Comparison of ENCODE assay signal across 36 cellular contexts in genomic region chr1:182418929-182419328, GRCh38. TPM values are rescaled to one million over a fixed set of nuclear protein-coding genes. Genes with fewer than 3 reads are reported as not detected.
"Had no signal": no experiment of that assay in that cellular context is flagged by ENCODE, and none has a peak within 500 bp of the region (broad histone marks: within the 10 kb centered on the region; RNA-seq: fewer than 3 reads in every experiment).

No MANE protein-coding gene starts in this region.

- H3K4me3 Mint-ChIP-seq: activated B cell treated with CpG ODN at 0.5 μM for 24 hours; activated CD4-positive, alpha-beta memory T cell treated with anti-CD3 and anti-CD28 coated beads for 36 hours; activated CD4-positive, alpha-beta T cell treated with anti-CD3 and anti-CD28 coated beads, Interleukin-2, amount 10 ng/mL, durations not matched to agents 24 days and 14 days; activated CD8-positive, alpha-beta T cell treated with anti-CD3 and anti-CD28 coated beads for 36 hours; activated naive CD4-positive, alpha-beta T cell treated with anti-CD3 and anti-CD28 coated beads, Interleukin-2, amount 10 ng/mL, durations not matched to agents 7 days and 5 days; activated naive CD4-positive, alpha-beta T cell treated with anti-CD3 and anti-CD28 coated beads, Interleukin-2, amount 50 U/mL, for 24 hours; activated naive CD8-positive, alpha-beta T cell; activated naive CD8-positive, alpha-beta T cell treated with anti-CD3 and anti-CD28 coated beads, Interleukin-2, amount 10 ng/mL, durations not matched to agents 7 days and 5 days; activated naive CD8-positive, alpha-beta T cell treated with anti-CD3 and anti-CD28 coated beads, Interleukin-2, amount 50 U/mL, for 24 hours; activated T-cell treated with anti-CD3 and anti-CD28 coated beads, Interleukin-2, amount 50 U/mL, for 24 hours; brain; central memory CD8-positive, alpha-beta T cell; T-helper 1 cell treated with Interleukin-12 subunit alpha and Interleukin-12 subunit beta and Interleukin-4 antibody, amounts not matched to agents 30 μg/mL and 1 μg/mL, for 36 hours; T-helper 2 cell treated with Interferon-gamma antibody and Interleukin-4, amounts not matched to agents 5 μg/mL and 100 μg/mL, for 36 hours had no signal

- H3K27me3 ChIP-seq: ascending aorta, cardiac muscle cell had no signal

- H3K4me1 Mint-ChIP-seq: activated B cell treated with CpG ODN at 0.5 μM for 24 hours; activated naive CD4-positive, alpha-beta T cell treated with anti-CD3 and anti-CD28 coated beads, Interleukin-2, amount 50 U/mL, for 24 hours; activated naive CD8-positive, alpha-beta T cell treated with anti-CD3 and anti-CD28 coated beads, Interleukin-2, amount 50 U/mL, for 24 hours; brain; central memory CD8-positive, alpha-beta T cell had no signal

- H3K9me3 ChIP-seq: ascending aorta had no signal

- H3K9me3 Mint-ChIP-seq: activated CD4-positive, alpha-beta memory T cell treated with anti-CD3 and anti-CD28 coated beads for 36 hours; activated CD4-positive, alpha-beta T cell treated with anti-CD3 and anti-CD28 coated beads, Interleukin-2, amount 10 ng/mL, durations not matched to agents 24 days and 14 days; activated CD8-positive, alpha-beta T cell treated with anti-CD3 and anti-CD28 coated beads for 36 hours; activated naive CD4-positive, alpha-beta T cell treated with anti-CD3 and anti-CD28 coated beads, Interleukin-2, amount 10 ng/mL, durations not matched to agents 7 days and 5 days; activated naive CD4-positive, alpha-beta T cell treated with anti-CD3 and anti-CD28 coated beads, Interleukin-2, amount 50 U/mL, for 24 hours; activated naive CD8-positive, alpha-beta T cell treated with anti-CD3 and anti-CD28 coated beads, Interleukin-2, amount 10 ng/mL, durations not matched to agents 7 days and 5 days; activated naive CD8-positive, alpha-beta T cell treated with anti-CD3 and anti-CD28 coated beads, Interleukin-2, amount 50 U/mL, for 24 hours; activated T-cell treated with anti-CD3 and anti-CD28 coated beads, Interleukin-2, amount 50 U/mL, for 24 hours; activated T-helper 2 cell treated with anti-CD3 and anti-CD28 coated beads, Interferon-gamma antibody, Interleukin-2, Interleukin-4, amounts not matched to agents 10 μg/mL and 5 μg/mL and 100 μg/mL, durations not matched to agents 14 hours and 24 hours and 36 hours; brain; central memory CD8-positive, alpha-beta T cell; T-helper 1 cell treated with Interleukin-12 subunit alpha and Interleukin-12 subunit beta and Interleukin-4 antibody, amounts not matched to agents 30 μg/mL and 1 μg/mL, for 36 hours; T-helper 2 cell treated with Interferon-gamma antibody and Interleukin-4, amounts not matched to agents 5 μg/mL and 100 μg/mL, for 36 hours had no signal

- H3K36me3 Mint-ChIP-seq: activated CD4-positive, alpha-beta memory T cell treated with anti-CD3 and anti-CD28 coated beads for 36 hours; activated naive CD4-positive, alpha-beta T cell treated with anti-CD3 and anti-CD28 coated beads, Interleukin-2, amount 10 ng/mL, durations not matched to agents 7 days and 5 days; activated naive CD4-positive, alpha-beta T cell treated with anti-CD3 and anti-CD28 coated beads, Interleukin-2, amount 50 U/mL, for 24 hours; activated naive CD8-positive, alpha-beta T cell; activated naive CD8-positive, alpha-beta T cell treated with anti-CD3 and anti-CD28 coated beads, Interleukin-2, amount 10 ng/mL, durations not matched to agents 7 days and 5 days; brain had no signal

- ATAC-seq: activated CD8-positive, alpha-beta T cell treated with anti-CD3 and anti-CD28 coated beads for 36 hours; activated naive CD8-positive, alpha-beta T cell treated with anti-CD3 and anti-CD28 coated beads, Interleukin-2, amount 50 U/mL, for 24 hours had no signal

- H3K27ac ChIP-seq: ascending aorta, cardiac muscle cell, VCaP had no signal

- H3K4me1 ChIP-seq: ascending aorta had no signal

- H3K27ac Mint-ChIP-seq: activated B cell treated with CpG ODN at 0.5 μM for 24 hours; activated CD4-positive, alpha-beta memory T cell treated with anti-CD3 and anti-CD28 coated beads for 36 hours; activated CD4-positive, alpha-beta T cell treated with anti-CD3 and anti-CD28 coated beads, Interleukin-2, amount 10 ng/mL, durations not matched to agents 24 days and 14 days; activated CD8-positive, alpha-beta T cell treated with anti-CD3 and anti-CD28 coated beads for 36 hours; activated naive CD4-positive, alpha-beta T cell treated with anti-CD3 and anti-CD28 coated beads, Interleukin-2, amount 10 ng/mL, durations not matched to agents 7 days and 5 days; activated naive CD4-positive, alpha-beta T cell treated with anti-CD3 and anti-CD28 coated beads, Interleukin-2, amount 50 U/mL, for 24 hours; activated naive CD8-positive, alpha-beta T cell; activated naive CD8-positive, alpha-beta T cell treated with anti-CD3 and anti-CD28 coated beads, Interleukin-2, amount 10 ng/mL, durations not matched to agents 7 days and 5 days; activated naive CD8-positive, alpha-beta T cell treated with anti-CD3 and anti-CD28 coated beads, Interleukin-2, amount 50 U/mL, for 24 hours; activated T-cell treated with anti-CD3 and anti-CD28 coated beads, Interleukin-2, amount 50 U/mL, for 24 hours; activated T-helper 2 cell treated with anti-CD3 and anti-CD28 coated beads, Interferon-gamma antibody, Interleukin-2, Interleukin-4, amounts not matched to agents 10 μg/mL and 5 μg/mL and 100 μg/mL, durations not matched to agents 14 hours and 24 hours and 36 hours; brain; T-helper 1 cell treated with Interleukin-12 subunit alpha and Interleukin-12 subunit beta and Interleukin-4 antibody, amounts not matched to agents 30 μg/mL and 1 μg/mL, for 36 hours; T-helper 2 cell treated with Interferon-gamma antibody and Interleukin-4, amounts not matched to agents 5 μg/mL and 100 μg/mL, for 36 hours had no signal

- H3K4me3 ChIP-seq: ascending aorta, cardiac muscle cell had no signal

- DNase-seq: activated B cell treated with CpG ODN at 0.5 μM for 24 hours; activated CD4-positive, alpha-beta memory T cell treated with anti-CD3 and anti-CD28 coated beads for 36 hours; activated CD4-positive, alpha-beta T cell treated with anti-CD3 and anti-CD28 coated beads for 4 hours; activated CD4-positive, alpha-beta T cell treated with anti-CD3 and anti-CD28 coated beads, Interleukin-2, amount 10 ng/mL, durations not matched to agents 24 days and 14 days; activated CD4-positive, alpha-beta T cell treated with anti-CD3 and anti-CD28 coated beads, Interleukin-2, amount 50 U/mL, for 1 hour; activated CD4-positive, alpha-beta T cell treated with anti-CD3 and anti-CD28 coated beads, Interleukin-2, amount 50 U/mL, for 4 hours; activated CD4-positive, CD25-positive, alpha-beta regulatory T cell treated with anti-CD3 and anti-CD28 coated beads, Interleukin-2, amount 50 U/mL, for 72 hours; activated CD8-positive, alpha-beta memory T cell treated with anti-CD3 and anti-CD28 coated beads, Interleukin-2, amount 50 U/mL, for 4 hours; activated CD8-positive, alpha-beta T cell treated with anti-CD3 and anti-CD28 coated beads for 36 hours; activated effector memory CD4-positive, alpha-beta T cell treated with Interleukin-2 at 50 U/mL for 16 hours; activated gamma-delta T cell; activated naive CD4-positive, alpha-beta T cell treated with anti-CD3 and anti-CD28 coated beads, Interleukin-2, amount 10 ng/mL, durations not matched to agents 7 days and 5 days; activated naive CD4-positive, alpha-beta T cell treated with Interleukin-2 at 50 U/mL for 16 hours; activated naive CD8-positive, alpha-beta T cell treated with anti-CD3 and anti-CD28 coated beads, Interleukin-2, amount 10 ng/mL, durations not matched to agents 7 days and 5 days; activated naive CD8-positive, alpha-beta T cell treated with anti-CD3 and anti-CD28 coated beads, Interleukin-2, amount 50 U/mL, for 24 hours; activated T-cell treated with anti-CD3 and anti-CD28 coated beads, Interleukin-2, amount 50 U/mL, for 24 hours; activated T-cell treated with anti-CD3 and anti-CD28 coated beads, Interleukin-2, amount 50 U/mL, for 48 hours; amygdala; anterior cingulate cortex; caudate nucleus; cerebellar nuclear complex; T-helper 1 cell; T-helper 2 cell; T-helper 9 cell had no signal

- H3K36me3 ChIP-seq: ascending aorta, cardiac muscle cell had no signal

RNA-seq across cellular contexts. Expression of gene TEDDM1, which starts 18.5 kb away (rescaled TPM):
- total RNA-seq: activated B cell treated with CpG ODN at 0.5 μM for 24 hours; activated CD4-positive, alpha-beta memory T cell treated with anti-CD3 and anti-CD28 coated beads for 36 hours; activated CD4-positive, alpha-beta T cell treated with anti-CD3 and anti-CD28 coated beads, Interleukin-2, amount 10 ng/mL, durations not matched to agents 24 days and 14 days; activated CD8-positive, alpha-beta memory T cell treated with anti-CD3 and anti-CD28 coated beads for 36 hours; activated CD8-positive, alpha-beta T cell treated with anti-CD3 and anti-CD28 coated beads for 36 hours; activated naive CD8-positive, alpha-beta T cell treated with anti-CD3 and anti-CD28 coated beads, Interleukin-2, amount 10 ng/mL, durations not matched to agents 7 days and 5 days; activated T-helper 2 cell treated with anti-CD3 and anti-CD28 coated beads, Interferon-gamma antibody, Interleukin-2, Interleukin-4, amounts not matched to agents 10 μg/mL and 5 μg/mL and 100 μg/mL, durations not matched to agents 14 hours and 24 hours and 36 hours; ascending aorta; bronchial epithelial cell; cardiac muscle cell had no signal

RNA-seq across cellular contexts. Expression of gene RGSL1, which starts 31.0 kb away (rescaled TPM):
- total RNA-seq: activated B cell treated with CpG ODN at 0.5 μM for 24 hours; activated CD4-positive, alpha-beta memory T cell treated with anti-CD3 and anti-CD28 coated beads for 36 hours; activated CD4-positive, alpha-beta T cell treated with anti-CD3 and anti-CD28 coated beads, Interleukin-2, amount 10 ng/mL, durations not matched to agents 24 days and 14 days; activated CD8-positive, alpha-beta memory T cell treated with anti-CD3 and anti-CD28 coated beads for 36 hours; activated CD8-positive, alpha-beta T cell treated with anti-CD3 and anti-CD28 coated beads for 36 hours; activated naive CD8-positive, alpha-beta T cell treated with anti-CD3 and anti-CD28 coated beads, Interleukin-2, amount 10 ng/mL, durations not matched to agents 7 days and 5 days; activated T-helper 2 cell treated with anti-CD3 and anti-CD28 coated beads, Interferon-gamma antibody, Interleukin-2, Interleukin-4, amounts not matched to agents 10 μg/mL and 5 μg/mL and 100 μg/mL, durations not matched to agents 14 hours and 24 hours and 36 hours; ascending aorta; bronchial epithelial cell; cardiac muscle cell had no signal
